ENCODE assay signal across 13 cellular contexts in genomic region chr2:234823877-234824376, GRCh38.
A peak's percentile ranks its signal among the peaks of the same experiment; 100 is the strongest.
DNase-seq lines count a peak whose midpoint lies in the region; ATAC-seq, FAIRE-seq and TF ChIP-seq lines count a peak whose summit lies in the region.
"Had no signal": no experiment of that assay in that cellular context is flagged by ENCODE, and none has a peak within 500 bp of the region (broad histone marks: within the 10 kb centered on the region; RNA-seq: fewer than 3 reads in every experiment).

No MANE protein-coding gene starts in this region.

- in situ Hi-C loops in ACHN (cut with HindIII; ENCODE audit: low pct_ligation_motif_present, low pct_unique_long_range_greater_than_20kb, low sequenced_read_pairs): no loop called here

- H3K9me3 ChIP-seq in MG63: peaks cover 5% of the 10 kb centered on the region
- H3K9me3 ChIP-seq in endothelial cell of umbilical vein (replicated peaks; ENCODE audit: control insufficient read depth, insufficient read depth, low read length): no peaks in the 10 kb centered on the region
- H3K9me3 ChIP-seq: BE2C had no signal

- H3K27me3 ChIP-seq in MG63 (no peaks in the 10 kb centered on the region), endothelial cell of umbilical vein (ENCODE audit: control insufficient read depth in 2 of 2, insufficient read depth in 2 of 2, low read length in 2 of 2) (no peaks in the 10 kb centered on the region)
- H3K27me3 ChIP-seq: BE2C had no signal

- peak overlapping the region; percentile 37 for H3K4me2 ChIP-seq in endothelial cell of umbilical vein (ENCODE audit: insufficient read depth, low read length)

- DNase-seq in ACHN (peak; percentile 97), MG63 (peak; percentile 89), endothelial cell of umbilical vein (ENCODE audit: low read depth, low spot score) (peak; percentile 98), medulla oblongata (ENCODE audit: extremely low spot score) (peak; percentile 3), HUDEP-2 (lab: John Stamatoyannopoulos, UW; ENCODE audit: unreplicated experiment in 76 of 76) (no peak), NCI-H524 (lab: John Stamatoyannopoulos, UW) (no peak)
- DNase-seq: activated CD4-positive, alpha-beta T cell treated with anti-CD3 and anti-CD28 coated beads, Interleukin-2, amount 10 ng/mL, durations not matched to agents 7 days and 5 days; BE2C; NCI-H524 treated with DMSO at 0.1 percent for 48 hours had no signal

- H3K36me3 ChIP-seq in MG63: no peaks in the 10 kb centered on the region
- H3K36me3 ChIP-seq in endothelial cell of umbilical vein (ENCODE audit: control insufficient read depth in 2 of 2, extremely low read depth in 1 of 2, insufficient read depth in 2 of 2, low read length in 2 of 2): no peaks in the 10 kb centered on the region
- H3K36me3 ChIP-seq: BE2C had no signal

- no peaks in the 10 kb centered on the region for H3K79me2 ChIP-seq in endothelial cell of umbilical vein (ENCODE audit: control insufficient read depth, insufficient read depth, low read length)

- no TSS peak for BruUV-seq in endothelial cell of umbilical vein (replicated peaks; lab: Mats Ljungman, UMichigan)

- peaks cover 24% of the 10 kb centered on the region for H3K4me1 ChIP-seq in endothelial cell of umbilical vein (ENCODE audit: control insufficient read depth, extremely low read depth, insufficient read depth, low read length)
- H3K4me1 ChIP-seq: BE2C had no signal

- H4K20me1 ChIP-seq in endothelial cell of umbilical vein (replicated peaks; ENCODE audit: control insufficient read depth, extremely low read depth, insufficient read depth, low read length): no peaks in the 10 kb centered on the region

- no peak overlapping the region for H3K4me3 ChIP-seq in MG63
- H3K4me3 ChIP-seq in endothelial cell of umbilical vein (replicated peaks in 1 of 3; ENCODE audit: insufficient read depth in 1 of 3, low read depth in 1 of 3, low read length in 3 of 3): no peak overlapping the region

- H3K9ac ChIP-seq in endothelial cell of umbilical vein (replicated peaks; ENCODE audit: extremely low read depth, insufficient read depth, low read length): peak overlapping the region; percentile 55

- FAIRE-seq in endothelial cell of umbilical vein (lab: Jason Lieb, UNC): peak; percentile 100
- FAIRE-seq: colon had no signal

- POLR2A ChIA-PET in endothelial cell of umbilical vein (lab: Charles Lee): interaction anchor here (0.5 to 1.1 kb wide), 5 partner anchors 56 to 566 kb away, joined by 3 to 6 read pairs (median 3); no protein-coding TSS in a partner anchor

- no peaks in the 10 kb centered on the region for H3K9me1 ChIP-seq in endothelial cell of umbilical vein (replicated peaks; ENCODE audit: control insufficient read depth, extremely low read depth, insufficient read depth, low read length)

- ATAC-seq in HG02798 (IDR thresholded peaks at IDR 0.05; ENCODE audit: poor library complexity, unreplicated experiment): no peak
- no peak for ATAC-seq in GM21447 (IDR thresholded peaks at IDR 0.05; ENCODE audit: unreplicated experiment)
- ATAC-seq: stimulated activated memory B cell treated with anti-CD40 and anti-IgM and Interleukin-4, amounts not matched to agents 10 μg/mL and 1 μg/mL and 100 μg/mL, for 72 hours had no signal

- no peak overlapping the region for H2AFZ ChIP-seq in endothelial cell of umbilical vein (ENCODE audit: low read depth, low read length)

- TF ChIP-seq CTCF in endothelial cell of umbilical vein (IDR thresholded peaks at IDR 0.05; ENCODE audit: extremely low read depth in 1 of 2, insufficient read depth in 1 of 2, low read depth in 1 of 2, low read length in 2 of 2): no peak

- peak; percentile 69 for TF ChIP-seq POLR2A in endothelial cell of umbilical vein (IDR thresholded peaks at IDR 0.05; ENCODE audit: low read depth, low read length)

- intact Hi-C loops in endothelial cell of umbilical vein (cut with micrococcal nuclease): loop anchor here (1.0 to 10.0 kb wide), 10 partner anchors 16 to 569 kb away; no protein-coding TSS in a partner anchor

- H3K27ac ChIP-seq in endothelial cell of umbilical vein (ENCODE audit: insufficient read depth, low read depth, low read length): peak overlapping the region; percentile 90

- dilution Hi-C loops in endothelial cell of umbilical vein (cut with MboI; ENCODE audit: extremely low pct_ligation_motif_present, low sequenced_read_pairs): no loop called here

- CTCF ChIA-PET in endothelial cell of umbilical vein (lab: Charles Lee): interaction anchor here (0.8 to 2.4 kb wide), 8 partner anchors 10 to 283 kb away, joined by 3 to 20 read pairs (median 3); no protein-coding TSS in a partner anchor

TF ChIP-seq in endothelial cell of umbilical vein, 7 proteins besides CTCF, POLR2A, EP300 and RAD21:
- TF ChIP-seq FOS (IDR thresholded peaks at IDR 0.05; ENCODE audit: borderline replicate concordance, insufficient read depth, low read length): peak; percentile 97
- peak; percentile 62 for TF ChIP-seq MAX (IDR thresholded peaks at IDR 0.05; ENCODE audit: insufficient read depth, insufficient read length)
- peak; percentile 93 for TF ChIP-seq POLR2AphosphoS5 (IDR thresholded peaks at IDR 0.05; ENCODE audit: insufficient read depth, low read depth, low read length)
- TF ChIP-seq MYC (IDR thresholded peaks at IDR 0.05; ENCODE audit: low read depth, low read length): no peak
- peak; percentile 75 for TF ChIP-seq GATA2 (IDR thresholded peaks at IDR 0.05; ENCODE audit: insufficient read depth, insufficient read length, low read depth, low read length)
- peak; percentile 96 for TF ChIP-seq JUN (IDR thresholded peaks at IDR 0.05; ENCODE audit: borderline replicate concordance, insufficient read depth, insufficient read length, low read depth)
- no peak for TF ChIP-seq EZH2 (IDR thresholded peaks at IDR 0.05; ENCODE audit: borderline replicate concordance, low read depth, low read length, severe bottlenecking)
TF ChIP-seq in endothelial cell of umbilical vein: peak in this region for 5.

Comparison
In these comparisons a context has a peak if more than half of its experiments do, and no peak if none do; other contexts are left out.
1. DNase-seq: peak in ACHN (single experiment), MG63 (single experiment), endothelial cell of umbilical vein (single experiment) and medulla oblongata (single experiment); none in HUDEP-2 (0 of 76) and NCI-H524 (0 of 2).